In genomic region chr19:29528350-29528945, GRCh38 we compare ENCODE assay signal across 8 cellular contexts. TPM values are rescaled to one million over a fixed set of nuclear protein-coding genes. Genes with fewer than 3 reads are reported as not detected.
DNase-seq lines count a peak whose midpoint lies in the region; ATAC-seq, FAIRE-seq and TF ChIP-seq lines count a peak whose summit lies in the region.

No MANE protein-coding gene starts in this region.

- H3K36me3 ChIP-seq in ACC112 (ENCODE audit: insufficient read depth, low read length), result no peaks in the 10 kb centered on the region
- no peaks in the 10 kb centered on the region for H3K36me3 ChIP-seq in kidney (ENCODE audit: control insufficient read depth in 1 of 2, insufficient read depth in 2 of 2, low read length in 2 of 2)

- TF ChIP-seq CTCF in kidney (IDR thresholded peaks at IDR 0.05; ENCODE audit: borderline replicate concordance, extremely low read depth, insufficient read depth), result peak; percentile 32

- no peaks in the 10 kb centered on the region for H3K79me2 ChIP-seq in ACC112 (ENCODE audit: control insufficient read depth, insufficient read depth, low read length, unreplicated experiment)

- no peak for FAIRE-seq in kidney (lab: Jason Lieb, UNC)

- H2AFZ ChIP-seq in ACC112 (ENCODE audit: low read length, unreplicated experiment), result no peak overlapping the region

- peak overlapping the region; percentile 66 for H3K4me3 ChIP-seq in ACC112 (ENCODE audit: low read depth, low read length)
- no peak overlapping the region for H3K4me3 ChIP-seq in kidney (ENCODE audit: low read length in 2 of 2)

- ATAC-seq in GM18907 (IDR thresholded peaks at IDR 0.05; ENCODE audit: unreplicated experiment), result peak; percentile 83
- ATAC-seq in HG03025 (IDR thresholded peaks at IDR 0.05; ENCODE audit: low FRiP score, unreplicated experiment), result no peak

- H3K9me3 ChIP-seq in kidney (ENCODE audit: control insufficient read depth in 1 of 2, low read length in 2 of 2), result no peaks in the 10 kb centered on the region

- DNase-seq in Kasumi-1 (lab: John Stamatoyannopoulos, UW), result peak; percentile 19 to 28
- DNase-seq in UCSD-AML1 (lab: John Stamatoyannopoulos, UW; ENCODE audit: unreplicated experiment), result peak; percentile 64
- DNase-seq in caudate nucleus (lab: John Stamatoyannopoulos, UW), result peak in 55 of 61 donors; percentile 16 to 86 (median 69)
- DNase-seq in kidney, result peak; percentile 83
- DNase-seq in stimulated activated CD4-positive, alpha-beta T cell treated with anti-CD3 and anti-CD28 coated beads, Interleukin-1b, Interleukin-23, amount 100 ng/mL, for 24 hours (ENCODE audit: low read depth in 4 of 4, low spot score in 1 of 4), result peak; percentile 29 to 63 (median 49)

- intact Hi-C loops in kidney (cut with DNase I), result no loop called here

- peaks cover 87% of the 10 kb centered on the region for H3K27me3 ChIP-seq in ACC112 (ENCODE audit: insufficient read depth, low read length)

- no peak overlapping the region for H3K9ac ChIP-seq in kidney (ENCODE audit: low read length in 2 of 2)

- H3K27ac ChIP-seq in ACC112 (ENCODE audit: low read depth, low read length) (no peak overlapping the region), caudate nucleus (ENCODE audit: low read depth, low read length) (peak overlapping the region; percentile 67), kidney (ENCODE audit: low read depth in 2 of 2, low read length in 2 of 2) (no peak overlapping the region)

- H3K4me1 ChIP-seq in ACC112 (ENCODE audit: control insufficient read depth, insufficient read depth, low read length, unreplicated experiment), result no peaks in the 10 kb centered on the region
- no peaks in the 10 kb centered on the region for H3K4me1 ChIP-seq in kidney (ENCODE audit: control insufficient read depth in 1 of 2, insufficient read depth in 1 of 2, low read depth in 1 of 2, low read length in 2 of 2)

RNA-seq across cellular contexts. Expression of gene VSTM2B, which starts 2.7 kb away (rescaled TPM):
- total RNA-seq in kidney, result not detected
- not detected for polyA plus RNA-seq in kidney (ENCODE audit: insufficient read depth, low read depth, low replicate concordance)

Comparison
In these comparisons a context has a peak if more than half of its experiments do, and no peak if none do; other contexts are left out.
1. DNase-seq: peak in every context shown above with its lines; median percentile 83 in kidney; 69 in caudate nucleus; 64 in UCSD-AML1; 49 in stimulated activated CD4-positive, alpha-beta T cell treated with anti-CD3 and anti-CD28 coated beads, Interleukin-1b, Interleukin-23, amount 100 ng/mL, for 24 hours; 24 in Kasumi-1.